Comparison of ENCODE assay signal across 33 cellular contexts in genomic region chr6:99132026-99132425, GRCh38.
"Had no signal": no experiment of that assay in that cellular context is flagged by ENCODE, and none has a peak within 500 bp of the region (broad histone marks: within the 10 kb centered on the region; RNA-seq: fewer than 3 reads in every experiment).

No MANE protein-coding gene starts in this region.

- H3K27me3 ChIP-seq: ascending aorta, esophagus squamous epithelium, gastroesophageal sphincter, heart right ventricle, hepatocyte had no signal

- H3K4me3 Mint-ChIP-seq: activated B cell treated with CpG ODN at 0.5 μM for 24 hours; activated CD8-positive, alpha-beta memory T cell treated with anti-CD3 and anti-CD28 coated beads, Interleukin-2, amount 10 ng/mL, durations not matched to agents 7 days and 5 days; activated CD8-positive, alpha-beta T cell treated with anti-CD3 and anti-CD28 coated beads, Interleukin-2, amount 10 ng/mL, durations not matched to agents 7 days and 5 days; activated naive CD4-positive, alpha-beta T cell treated with anti-CD3 and anti-CD28 coated beads, Interleukin-2, amount 10 ng/mL, durations not matched to agents 7 days and 5 days; activated naive CD8-positive, alpha-beta T cell treated with anti-CD3 and anti-CD28 coated beads, Interleukin-2, amount 10 ng/mL, durations not matched to agents 7 days and 5 days; activated T-helper 1 cell treated with anti-CD3 and anti-CD28 coated beads, Interleukin-12 subunit alpha, Interleukin-12 subunit beta, Interleukin-2, Interleukin-4 antibody, amounts not matched to agents 30 ng/mL and 10 ng/mL and 1 ng/mL, durations not matched to agents 14 hours and 24 hours and 36 hours; effector memory CD8-positive, alpha-beta T cell; T-helper 17 cell; T-helper 2 cell treated with Interferon-gamma antibody and Interleukin-4, amounts not matched to agents 5 μg/mL and 100 μg/mL, for 36 hours had no signal

- H2AFZ ChIP-seq: hepatocyte had no signal

- H3K27ac Mint-ChIP-seq: activated B cell treated with CpG ODN at 0.5 μM for 24 hours; activated CD8-positive, alpha-beta memory T cell treated with anti-CD3 and anti-CD28 coated beads, Interleukin-2, amount 10 ng/mL, durations not matched to agents 7 days and 5 days; activated CD8-positive, alpha-beta T cell treated with anti-CD3 and anti-CD28 coated beads, Interleukin-2, amount 10 ng/mL, durations not matched to agents 7 days and 5 days; activated naive CD4-positive, alpha-beta T cell treated with anti-CD3 and anti-CD28 coated beads, Interleukin-2, amount 10 ng/mL, durations not matched to agents 7 days and 5 days; activated naive CD8-positive, alpha-beta T cell treated with anti-CD3 and anti-CD28 coated beads, Interleukin-2, amount 10 ng/mL, durations not matched to agents 7 days and 5 days; activated T-helper 1 cell treated with anti-CD3 and anti-CD28 coated beads, Interleukin-12 subunit alpha, Interleukin-12 subunit beta, Interleukin-2, Interleukin-4 antibody, amounts not matched to agents 30 ng/mL and 10 ng/mL and 1 ng/mL, durations not matched to agents 14 hours and 24 hours and 36 hours; activated T-helper 2 cell treated with anti-CD3 and anti-CD28 coated beads, Interferon-gamma antibody, Interleukin-2, Interleukin-4, amounts not matched to agents 10 μg/mL and 5 μg/mL and 100 μg/mL, durations not matched to agents 14 hours and 24 hours and 36 hours; effector memory CD8-positive, alpha-beta T cell; T-helper 17 cell; T-helper 2 cell treated with Interferon-gamma antibody and Interleukin-4, amounts not matched to agents 5 μg/mL and 100 μg/mL, for 36 hours had no signal

- H3K27me3 Mint-ChIP-seq: activated B cell treated with CpG ODN at 0.5 μM for 24 hours; activated naive CD8-positive, alpha-beta T cell treated with anti-CD3 and anti-CD28 coated beads, Interleukin-2, amount 10 ng/mL, durations not matched to agents 7 days and 5 days had no signal

- H3K4me1 Mint-ChIP-seq: activated B cell treated with CpG ODN at 0.5 μM for 24 hours; activated CD8-positive, alpha-beta memory T cell treated with anti-CD3 and anti-CD28 coated beads, Interleukin-2, amount 10 ng/mL, durations not matched to agents 7 days and 5 days; activated naive CD4-positive, alpha-beta T cell treated with anti-CD3 and anti-CD28 coated beads, Interleukin-2, amount 10 ng/mL, durations not matched to agents 7 days and 5 days; activated naive CD8-positive, alpha-beta T cell treated with anti-CD3 and anti-CD28 coated beads, Interleukin-2, amount 10 ng/mL, durations not matched to agents 7 days and 5 days; T-helper 17 cell had no signal

- H3K79me2 ChIP-seq: hepatocyte had no signal

- H3K4me2 ChIP-seq: hepatocyte had no signal

- H3K9me3 ChIP-seq: ascending aorta, esophagus squamous epithelium, gastroesophageal sphincter, heart right ventricle had no signal

- H3K36me3 ChIP-seq: ascending aorta, esophagus squamous epithelium, gastroesophageal sphincter, heart right ventricle, WERI-Rb-1 had no signal

- FAIRE-seq: colon had no signal

- H3K4me1 ChIP-seq: ascending aorta, esophagus squamous epithelium, gastroesophageal sphincter, heart right ventricle had no signal

- ATAC-seq: activated CD4-positive, CD25-positive, alpha-beta regulatory T cell treated with anti-CD3 and anti-CD28 coated beads, Interleukin-2, amount 50 U/mL, for 24 hours; activated CD8-positive, alpha-beta memory T cell treated with anti-CD3 and anti-CD28 coated beads, Interleukin-2, amount 10 ng/mL, durations not matched to agents 7 days and 5 days; activated CD8-positive, alpha-beta T cell treated with anti-CD3 and anti-CD28 coated beads, Interleukin-2, amount 10 ng/mL, durations not matched to agents 7 days and 5 days; activated naive CD4-positive, alpha-beta T cell treated with anti-CD3 and anti-CD28 coated beads, Interleukin-2, amount 50 U/mL, for 72 hours; effector memory CD8-positive, alpha-beta T cell; gastroesophageal sphincter; heart right ventricle; T-helper 17 cell had no signal

- DNase-seq: activated B cell treated with CpG ODN at 0.5 μM for 24 hours; activated CD4-positive, alpha-beta T cell treated with anti-CD3 and anti-CD28 coated beads for 48 hours; activated CD4-positive, alpha-beta T cell treated with anti-CD3 and anti-CD28 coated beads, Interleukin-2, amount 50 U/mL, for 1 hour; activated CD4-positive, alpha-beta T cell treated with anti-CD3 and anti-CD28 coated beads, Interleukin-2, amount 50 U/mL, for 48 hours; activated CD8-positive, alpha-beta memory T cell treated with anti-CD3 and anti-CD28 coated beads, Interleukin-2, amount 10 ng/mL, durations not matched to agents 7 days and 5 days; activated CD8-positive, alpha-beta memory T cell treated with anti-CD3 and anti-CD28 coated beads, Interleukin-2, amount 50 U/mL, for 4 hours; activated CD8-positive, alpha-beta T cell treated with anti-CD3 and anti-CD28 coated beads, Interleukin-2, amount 10 ng/mL, durations not matched to agents 7 days and 5 days; activated effector memory CD4-positive, alpha-beta T cell treated with anti-CD3 and anti-CD28 coated beads, Interleukin-2, amount 50 U/mL, for 16 hours; activated naive CD4-positive, alpha-beta T cell; activated naive CD4-positive, alpha-beta T cell treated with anti-CD3 and anti-CD28 coated beads, Interleukin-2, amount 10 ng/mL, durations not matched to agents 7 days and 5 days; activated naive CD8-positive, alpha-beta T cell treated with anti-CD3 and anti-CD28 coated beads, Interleukin-2, amount 10 ng/mL, durations not matched to agents 7 days and 5 days; activated T-cell treated with anti-CD3 and anti-CD28 coated beads, Interleukin-2, amount 50 U/mL, for 1 hour; activated T-cell treated with anti-CD3 and anti-CD28 coated beads, Interleukin-2, amount 50 U/mL, for 48 hours; caudate nucleus; cortex of kidney; dermis blood vessel endothelial cell; effector CD4-positive, alpha-beta T cell; effector memory CD8-positive, alpha-beta T cell; erythroblast; esophagus squamous epithelium; heart right ventricle; T-helper 17 cell; T1000; WERI-Rb-1 had no signal

- H3K9me3 Mint-ChIP-seq: activated B cell treated with CpG ODN at 0.5 μM for 24 hours; activated naive CD4-positive, alpha-beta T cell treated with anti-CD3 and anti-CD28 coated beads, Interleukin-2, amount 10 ng/mL, durations not matched to agents 7 days and 5 days; activated naive CD4-positive, alpha-beta T cell treated with anti-CD3 and anti-CD28 coated beads, Interleukin-2, amount 50 U/mL, for 72 hours; activated naive CD8-positive, alpha-beta T cell treated with anti-CD3 and anti-CD28 coated beads, Interleukin-2, amount 10 ng/mL, durations not matched to agents 7 days and 5 days; activated T-helper 1 cell treated with anti-CD3 and anti-CD28 coated beads, Interleukin-12 subunit alpha, Interleukin-12 subunit beta, Interleukin-2, Interleukin-4 antibody, amounts not matched to agents 30 ng/mL and 10 ng/mL and 1 ng/mL, durations not matched to agents 14 hours and 24 hours and 36 hours; activated T-helper 2 cell treated with anti-CD3 and anti-CD28 coated beads, Interferon-gamma antibody, Interleukin-2, Interleukin-4, amounts not matched to agents 10 μg/mL and 5 μg/mL and 100 μg/mL, durations not matched to agents 14 hours and 24 hours and 36 hours; effector memory CD8-positive, alpha-beta T cell; T-helper 2 cell treated with Interferon-gamma antibody and Interleukin-4, amounts not matched to agents 5 μg/mL and 100 μg/mL, for 36 hours had no signal

- H3K4me3 ChIP-seq: ascending aorta, esophagus squamous epithelium, gastroesophageal sphincter, heart right ventricle, hepatocyte had no signal

- H3K27ac ChIP-seq: ascending aorta, esophagus squamous epithelium, gastroesophageal sphincter, heart right ventricle, hepatocyte, WERI-Rb-1 had no signal

- H3K36me3 Mint-ChIP-seq: activated CD8-positive, alpha-beta memory T cell treated with anti-CD3 and anti-CD28 coated beads, Interleukin-2, amount 10 ng/mL, durations not matched to agents 7 days and 5 days; activated naive CD4-positive, alpha-beta T cell treated with anti-CD3 and anti-CD28 coated beads, Interleukin-2, amount 10 ng/mL, durations not matched to agents 7 days and 5 days; activated naive CD4-positive, alpha-beta T cell treated with anti-CD3 and anti-CD28 coated beads, Interleukin-2, amount 50 U/mL, for 72 hours; activated naive CD8-positive, alpha-beta T cell treated with anti-CD3 and anti-CD28 coated beads, Interleukin-2, amount 10 ng/mL, durations not matched to agents 7 days and 5 days had no signal
